In the genomic region with DNA sequence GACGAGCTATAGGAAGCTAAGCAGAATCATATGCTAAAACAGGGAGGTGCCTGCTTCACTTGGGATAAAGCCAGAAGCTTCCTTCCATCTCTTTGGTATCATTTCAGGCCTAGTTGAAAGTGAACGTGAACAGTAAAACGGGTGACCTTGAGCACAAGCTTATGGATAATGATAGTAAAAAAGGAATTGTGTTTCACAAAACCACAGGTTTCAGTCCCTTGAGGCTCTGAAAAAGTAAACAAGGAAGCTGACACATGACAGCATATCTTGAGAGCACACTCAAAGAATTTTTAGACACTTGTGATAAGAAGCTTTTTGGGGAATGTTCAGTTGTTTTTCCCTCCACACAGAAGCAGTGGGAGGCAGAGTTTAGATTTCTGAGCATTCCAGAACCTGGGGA, we compare ENCODE assay signal across 1 cellular context.
TF ChIP-seq lines count a peak whose summit lies in the region.

No MANE protein-coding gene starts in this region.

TF ChIP-seq in K562, 482 proteins besides CTCF, POLR2A, EP300 and RAD21 (continued from another document and continues in another):
- TF ChIP-seq, protein P1, sequence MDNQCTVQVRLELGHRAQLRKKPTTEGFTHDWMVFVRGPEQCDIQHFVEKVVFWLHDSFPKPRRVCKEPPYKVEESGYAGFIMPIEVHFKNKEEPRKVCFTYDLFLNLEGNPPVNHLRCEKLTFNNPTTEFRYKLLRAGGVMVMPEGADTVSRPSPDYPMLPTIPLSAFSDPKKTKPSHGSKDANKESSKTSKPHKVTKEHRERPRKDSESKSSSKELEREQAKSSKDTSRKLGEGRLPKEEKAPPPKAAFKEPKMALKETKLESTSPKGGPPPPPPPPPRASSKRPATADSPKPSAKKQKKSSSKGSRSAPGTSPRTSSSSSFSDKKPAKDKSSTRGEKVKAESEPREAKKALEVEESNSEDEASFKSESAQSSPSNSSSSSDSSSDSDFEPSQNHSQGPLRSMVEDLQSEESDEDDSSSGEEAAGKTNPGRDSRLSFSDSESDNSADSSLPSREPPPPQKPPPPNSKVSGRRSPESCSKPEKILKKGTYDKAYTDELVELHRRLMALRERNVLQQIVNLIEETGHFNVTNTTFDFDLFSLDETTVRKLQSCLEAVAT (IDR thresholded peaks at IDR 0.05), result no peak
- TF ChIP-seq, protein P2, sequence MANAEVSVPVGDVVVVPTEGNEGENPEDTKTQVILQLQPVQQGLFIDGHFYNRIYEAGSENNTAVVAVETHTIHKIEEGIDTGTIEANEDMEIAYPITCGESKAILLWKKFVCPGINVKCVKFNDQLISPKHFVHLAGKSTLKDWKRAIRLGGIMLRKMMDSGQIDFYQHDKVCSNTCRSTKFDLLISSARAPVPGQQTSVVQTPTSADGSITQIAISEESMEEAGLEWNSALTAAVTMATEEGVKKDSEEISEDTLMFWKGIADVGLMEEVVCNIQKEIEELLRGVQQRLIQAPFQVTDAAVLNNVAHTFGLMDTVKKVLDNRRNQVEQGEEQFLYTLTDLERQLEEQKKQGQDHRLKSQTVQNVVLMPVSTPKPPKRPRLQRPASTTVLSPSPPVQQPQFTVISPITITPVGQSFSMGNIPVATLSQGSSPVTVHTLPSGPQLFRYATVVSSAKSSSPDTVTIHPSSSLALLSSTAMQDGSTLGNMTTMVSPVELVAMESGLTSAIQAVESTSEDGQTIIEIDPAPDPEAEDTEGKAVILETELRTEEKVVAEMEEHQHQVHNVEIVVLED (CRISPR knock-in tag; IDR thresholded peaks at IDR 0.05), result no peak
- TF ChIP-seq ZNF316 (IDR thresholded peaks at IDR 0.05) (no peak), ZFX (CRISPR knock-in tag; IDR thresholded peaks at IDR 0.05) (no peak), RBM15 (IDR thresholded peaks at IDR 0.05; ENCODE audit: insufficient read depth, low read length) (no peak), FOXP1 (CRISPR knock-in tag; IDR thresholded peaks at IDR 0.05) (no peak), PTBP1 (IDR thresholded peaks at IDR 0.05; ENCODE audit: low read depth, low read length) (no peak), BACH1 (tag; IDR thresholded peaks at IDR 0.05) (no peak), CBX5 (IDR thresholded peaks at IDR 0.05; ENCODE audit: borderline replicate concordance, low read depth) (no peak), SMARCC2 (IDR thresholded peaks at IDR 0.05; ENCODE audit: low read depth) (peak; percentile 61; the same call in 1 of the 2 replicates), ZNF551 (CRISPR knock-in tag; IDR thresholded peaks at IDR 0.05) (no peak), SRSF1 (IDR thresholded peaks at IDR 0.05; ENCODE audit: low read depth, low read length) (no peak), NCOR1 (IDR thresholded peaks at IDR 0.05) (peak; percentile 57), CAMTA2 (CRISPR knock-in tag; conservative IDR thresholded peaks at IDR 0.05) (no peak), L3MBTL2 (IDR thresholded peaks at IDR 0.05) (peak; percentile 29; the same call in 1 of the 2 replicates), CBFA2T3 (IDR thresholded peaks at IDR 0.05) (peak; percentile 73), ETS2 (tag; IDR thresholded peaks at IDR 0.05; ENCODE audit: borderline replicate concordance, poor library complexity, severe bottlenecking) (no peak), KAT7 (CRISPR knock-in tag; IDR thresholded peaks at IDR 0.05; ENCODE audit: borderline replicate concordance) (no peak), PRPF4 (IDR thresholded peaks at IDR 0.05; ENCODE audit: insufficient read depth, low read depth, low read length, poor library complexity, severe bottlenecking) (no peak), IFI16 (CRISPR knock-in tag; IDR thresholded peaks at IDR 0.05) (no peak), KLF6 (CRISPR knock-in tag; IDR thresholded peaks at IDR 0.05; ENCODE audit: borderline replicate concordance) (no peak; the same call in 1 of the 2 replicates), HEY1 (CRISPR knock-in tag; IDR thresholded peaks at IDR 0.05; ENCODE audit: borderline replicate concordance) (no peak), TRIM24 (IDR thresholded peaks at IDR 0.05) (peak in 1 of 2 experiments; percentile 36; a peak in 1 of 4 replicates), U2AF1 (optimal IDR thresholded peaks at IDR 0.05; ENCODE audit: low read depth, low read length) (no peak), ZNF134 (CRISPR knock-in tag; conservative IDR thresholded peaks at IDR 0.05) (no peak), TAF15 (IDR thresholded peaks at IDR 0.05; ENCODE audit: low read depth, low read length) (no peak), TCF7L2 (IDR thresholded peaks at IDR 0.05; ENCODE audit: low read depth, low read length) (no peak), MAFK (IDR thresholded peaks at IDR 0.05; ENCODE audit: low read length) (peak; percentile 4; the same call in 1 of the 2 replicates), COPS2 (conservative IDR thresholded peaks at IDR 0.05) (no peak), PHB (CRISPR knock-in tag; IDR thresholded peaks at IDR 0.05) (no peak), ZFPM2 (CRISPR knock-in tag; IDR thresholded peaks at IDR 0.05) (no peak), HNRNPLL (IDR thresholded peaks at IDR 0.05; ENCODE audit: low read depth, low read length, poor library complexity, severe bottlenecking) (no peak), RBM17 (IDR thresholded peaks at IDR 0.05; ENCODE audit: borderline replicate concordance, low read depth, low read length) (no peak), SMARCB1 (IDR thresholded peaks at IDR 0.05; ENCODE audit: insufficient read length, low read depth) (no peak), KLF16 (IDR thresholded peaks at IDR 0.05) (no peak), ZNF212 (CRISPR knock-in tag; IDR thresholded peaks at IDR 0.05) (no peak), ZNF785 (CRISPR knock-in tag; IDR thresholded peaks at IDR 0.05) (no peak), ZBTB17 (CRISPR knock-in tag; IDR thresholded peaks at IDR 0.05) (0 out of 2 replicates have a peak, but pooled peaks have one; percentile 39), MEIS2 (IDR thresholded peaks at IDR 0.05; ENCODE audit: partially characterized antibody) (peak; percentile 54), FOXK2 (conservative IDR thresholded peaks at IDR 0.05 in 1 of 2, IDR thresholded peaks at IDR 0.05 in 1 of 2; ENCODE audit: low read depth in 2 of 2) (peak; percentile 94 to 98), HDAC8 (tag; IDR thresholded peaks at IDR 0.05) (no peak), ATF7 (IDR thresholded peaks at IDR 0.05) (0 out of 2 replicates have a peak, but pooled peaks have one; percentile 40), ZNF232 (CRISPR knock-in tag; IDR thresholded peaks at IDR 0.05) (no peak), ZNF778 (CRISPR knock-in tag; IDR thresholded peaks at IDR 0.05) (no peak), RFX7 (CRISPR knock-in tag; IDR thresholded peaks at IDR 0.05) (no peak), PTTG1 (tag; IDR thresholded peaks at IDR 0.05; ENCODE audit: low read depth) (no peak), MTA3 (IDR thresholded peaks at IDR 0.05; ENCODE audit: borderline replicate concordance) (no peak), ZNF124 (CRISPR knock-in tag; IDR thresholded peaks at IDR 0.05) (no peak), FOXA1 (IDR thresholded peaks at IDR 0.05; ENCODE audit: borderline replicate concordance) (peak; percentile 62), ZNF561 (CRISPR knock-in tag; conservative IDR thresholded peaks at IDR 0.05) (no peak)
- TF ChIP-seq, protein P3, sequence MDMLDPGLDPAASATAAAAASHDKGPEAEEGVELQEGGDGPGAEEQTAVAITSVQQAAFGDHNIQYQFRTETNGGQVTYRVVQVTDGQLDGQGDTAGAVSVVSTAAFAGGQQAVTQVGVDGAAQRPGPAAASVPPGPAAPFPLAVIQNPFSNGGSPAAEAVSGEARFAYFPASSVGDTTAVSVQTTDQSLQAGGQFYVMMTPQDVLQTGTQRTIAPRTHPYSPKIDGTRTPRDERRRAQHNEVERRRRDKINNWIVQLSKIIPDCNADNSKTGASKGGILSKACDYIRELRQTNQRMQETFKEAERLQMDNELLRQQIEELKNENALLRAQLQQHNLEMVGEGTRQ (CRISPR knock-in tag; IDR thresholded peaks at IDR 0.05), result no peak
- TF ChIP-seq, protein P4, sequence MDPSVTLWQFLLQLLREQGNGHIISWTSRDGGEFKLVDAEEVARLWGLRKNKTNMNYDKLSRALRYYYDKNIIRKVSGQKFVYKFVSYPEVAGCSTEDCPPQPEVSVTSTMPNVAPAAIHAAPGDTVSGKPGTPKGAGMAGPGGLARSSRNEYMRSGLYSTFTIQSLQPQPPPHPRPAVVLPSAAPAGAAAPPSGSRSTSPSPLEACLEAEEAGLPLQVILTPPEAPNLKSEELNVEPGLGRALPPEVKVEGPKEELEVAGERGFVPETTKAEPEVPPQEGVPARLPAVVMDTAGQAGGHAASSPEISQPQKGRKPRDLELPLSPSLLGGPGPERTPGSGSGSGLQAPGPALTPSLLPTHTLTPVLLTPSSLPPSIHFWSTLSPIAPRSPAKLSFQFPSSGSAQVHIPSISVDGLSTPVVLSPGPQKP (CRISPR knock-in tag; IDR thresholded peaks at IDR 0.05), result no peak
- TF ChIP-seq, protein P5, sequence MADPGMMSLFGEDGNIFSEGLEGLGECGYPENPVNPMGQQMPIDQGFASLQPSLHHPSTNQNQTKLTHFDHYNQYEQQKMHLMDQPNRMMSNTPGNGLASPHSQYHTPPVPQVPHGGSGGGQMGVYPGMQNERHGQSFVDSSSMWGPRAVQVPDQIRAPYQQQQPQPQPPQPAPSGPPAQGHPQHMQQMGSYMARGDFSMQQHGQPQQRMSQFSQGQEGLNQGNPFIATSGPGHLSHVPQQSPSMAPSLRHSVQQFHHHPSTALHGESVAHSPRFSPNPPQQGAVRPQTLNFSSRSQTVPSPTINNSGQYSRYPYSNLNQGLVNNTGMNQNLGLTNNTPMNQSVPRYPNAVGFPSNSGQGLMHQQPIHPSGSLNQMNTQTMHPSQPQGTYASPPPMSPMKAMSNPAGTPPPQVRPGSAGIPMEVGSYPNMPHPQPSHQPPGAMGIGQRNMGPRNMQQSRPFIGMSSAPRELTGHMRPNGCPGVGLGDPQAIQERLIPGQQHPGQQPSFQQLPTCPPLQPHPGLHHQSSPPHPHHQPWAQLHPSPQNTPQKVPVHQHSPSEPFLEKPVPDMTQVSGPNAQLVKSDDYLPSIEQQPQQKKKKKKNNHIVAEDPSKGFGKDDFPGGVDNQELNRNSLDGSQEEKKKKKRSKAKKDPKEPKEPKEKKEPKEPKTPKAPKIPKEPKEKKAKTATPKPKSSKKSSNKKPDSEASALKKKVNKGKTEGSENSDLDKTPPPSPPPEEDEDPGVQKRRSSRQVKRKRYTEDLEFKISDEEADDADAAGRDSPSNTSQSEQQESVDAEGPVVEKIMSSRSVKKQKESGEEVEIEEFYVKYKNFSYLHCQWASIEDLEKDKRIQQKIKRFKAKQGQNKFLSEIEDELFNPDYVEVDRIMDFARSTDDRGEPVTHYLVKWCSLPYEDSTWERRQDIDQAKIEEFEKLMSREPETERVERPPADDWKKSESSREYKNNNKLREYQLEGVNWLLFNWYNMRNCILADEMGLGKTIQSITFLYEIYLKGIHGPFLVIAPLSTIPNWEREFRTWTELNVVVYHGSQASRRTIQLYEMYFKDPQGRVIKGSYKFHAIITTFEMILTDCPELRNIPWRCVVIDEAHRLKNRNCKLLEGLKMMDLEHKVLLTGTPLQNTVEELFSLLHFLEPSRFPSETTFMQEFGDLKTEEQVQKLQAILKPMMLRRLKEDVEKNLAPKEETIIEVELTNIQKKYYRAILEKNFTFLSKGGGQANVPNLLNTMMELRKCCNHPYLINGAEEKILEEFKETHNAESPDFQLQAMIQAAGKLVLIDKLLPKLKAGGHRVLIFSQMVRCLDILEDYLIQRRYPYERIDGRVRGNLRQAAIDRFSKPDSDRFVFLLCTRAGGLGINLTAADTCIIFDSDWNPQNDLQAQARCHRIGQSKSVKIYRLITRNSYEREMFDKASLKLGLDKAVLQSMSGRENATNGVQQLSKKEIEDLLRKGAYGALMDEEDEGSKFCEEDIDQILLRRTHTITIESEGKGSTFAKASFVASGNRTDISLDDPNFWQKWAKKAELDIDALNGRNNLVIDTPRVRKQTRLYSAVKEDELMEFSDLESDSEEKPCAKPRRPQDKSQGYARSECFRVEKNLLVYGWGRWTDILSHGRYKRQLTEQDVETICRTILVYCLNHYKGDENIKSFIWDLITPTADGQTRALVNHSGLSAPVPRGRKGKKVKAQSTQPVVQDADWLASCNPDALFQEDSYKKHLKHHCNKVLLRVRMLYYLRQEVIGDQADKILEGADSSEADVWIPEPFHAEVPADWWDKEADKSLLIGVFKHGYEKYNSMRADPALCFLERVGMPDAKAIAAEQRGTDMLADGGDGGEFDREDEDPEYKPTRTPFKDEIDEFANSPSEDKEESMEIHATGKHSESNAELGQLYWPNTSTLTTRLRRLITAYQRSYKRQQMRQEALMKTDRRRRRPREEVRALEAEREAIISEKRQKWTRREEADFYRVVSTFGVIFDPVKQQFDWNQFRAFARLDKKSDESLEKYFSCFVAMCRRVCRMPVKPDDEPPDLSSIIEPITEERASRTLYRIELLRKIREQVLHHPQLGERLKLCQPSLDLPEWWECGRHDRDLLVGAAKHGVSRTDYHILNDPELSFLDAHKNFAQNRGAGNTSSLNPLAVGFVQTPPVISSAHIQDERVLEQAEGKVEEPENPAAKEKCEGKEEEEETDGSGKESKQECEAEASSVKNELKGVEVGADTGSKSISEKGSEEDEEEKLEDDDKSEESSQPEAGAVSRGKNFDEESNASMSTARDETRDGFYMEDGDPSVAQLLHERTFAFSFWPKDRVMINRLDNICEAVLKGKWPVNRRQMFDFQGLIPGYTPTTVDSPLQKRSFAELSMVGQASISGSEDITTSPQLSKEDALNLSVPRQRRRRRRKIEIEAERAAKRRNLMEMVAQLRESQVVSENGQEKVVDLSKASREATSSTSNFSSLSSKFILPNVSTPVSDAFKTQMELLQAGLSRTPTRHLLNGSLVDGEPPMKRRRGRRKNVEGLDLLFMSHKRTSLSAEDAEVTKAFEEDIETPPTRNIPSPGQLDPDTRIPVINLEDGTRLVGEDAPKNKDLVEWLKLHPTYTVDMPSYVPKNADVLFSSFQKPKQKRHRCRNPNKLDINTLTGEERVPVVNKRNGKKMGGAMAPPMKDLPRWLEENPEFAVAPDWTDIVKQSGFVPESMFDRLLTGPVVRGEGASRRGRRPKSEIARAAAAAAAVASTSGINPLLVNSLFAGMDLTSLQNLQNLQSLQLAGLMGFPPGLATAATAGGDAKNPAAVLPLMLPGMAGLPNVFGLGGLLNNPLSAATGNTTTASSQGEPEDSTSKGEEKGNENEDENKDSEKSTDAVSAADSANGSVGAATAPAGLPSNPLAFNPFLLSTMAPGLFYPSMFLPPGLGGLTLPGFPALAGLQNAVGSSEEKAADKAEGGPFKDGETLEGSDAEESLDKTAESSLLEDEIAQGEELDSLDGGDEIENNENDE (IDR thresholded peaks at IDR 0.05; ENCODE audit: low read depth, low read length), result no peak
- TF ChIP-seq, protein P6, sequence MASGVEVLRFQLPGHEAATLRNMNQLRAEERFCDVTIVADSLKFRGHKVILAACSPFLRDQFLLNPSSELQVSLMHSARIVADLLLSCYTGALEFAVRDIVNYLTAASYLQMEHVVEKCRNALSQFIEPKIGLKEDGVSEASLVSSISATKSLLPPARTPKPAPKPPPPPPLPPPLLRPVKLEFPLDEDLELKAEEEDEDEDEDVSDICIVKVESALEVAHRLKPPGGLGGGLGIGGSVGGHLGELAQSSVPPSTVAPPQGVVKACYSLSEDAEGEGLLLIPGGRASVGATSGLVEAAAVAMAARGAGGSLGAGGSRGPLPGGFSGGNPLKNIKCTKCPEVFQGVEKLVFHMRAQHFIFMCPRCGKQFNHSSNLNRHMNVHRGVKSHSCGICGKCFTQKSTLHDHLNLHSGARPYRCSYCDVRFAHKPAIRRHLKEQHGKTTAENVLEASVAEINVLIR (CRISPR knock-in tag; IDR thresholded peaks at IDR 0.05), result no peak
- TF ChIP-seq, protein P7, sequence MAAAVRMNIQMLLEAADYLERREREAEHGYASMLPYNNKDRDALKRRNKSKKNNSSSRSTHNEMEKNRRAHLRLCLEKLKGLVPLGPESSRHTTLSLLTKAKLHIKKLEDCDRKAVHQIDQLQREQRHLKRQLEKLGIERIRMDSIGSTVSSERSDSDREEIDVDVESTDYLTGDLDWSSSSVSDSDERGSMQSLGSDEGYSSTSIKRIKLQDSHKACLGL (CRISPR knock-in tag; IDR thresholded peaks at IDR 0.05; ENCODE audit: borderline replicate concordance, poor library complexity, severe bottlenecking), result no peak
